In the genomic region with DNA sequence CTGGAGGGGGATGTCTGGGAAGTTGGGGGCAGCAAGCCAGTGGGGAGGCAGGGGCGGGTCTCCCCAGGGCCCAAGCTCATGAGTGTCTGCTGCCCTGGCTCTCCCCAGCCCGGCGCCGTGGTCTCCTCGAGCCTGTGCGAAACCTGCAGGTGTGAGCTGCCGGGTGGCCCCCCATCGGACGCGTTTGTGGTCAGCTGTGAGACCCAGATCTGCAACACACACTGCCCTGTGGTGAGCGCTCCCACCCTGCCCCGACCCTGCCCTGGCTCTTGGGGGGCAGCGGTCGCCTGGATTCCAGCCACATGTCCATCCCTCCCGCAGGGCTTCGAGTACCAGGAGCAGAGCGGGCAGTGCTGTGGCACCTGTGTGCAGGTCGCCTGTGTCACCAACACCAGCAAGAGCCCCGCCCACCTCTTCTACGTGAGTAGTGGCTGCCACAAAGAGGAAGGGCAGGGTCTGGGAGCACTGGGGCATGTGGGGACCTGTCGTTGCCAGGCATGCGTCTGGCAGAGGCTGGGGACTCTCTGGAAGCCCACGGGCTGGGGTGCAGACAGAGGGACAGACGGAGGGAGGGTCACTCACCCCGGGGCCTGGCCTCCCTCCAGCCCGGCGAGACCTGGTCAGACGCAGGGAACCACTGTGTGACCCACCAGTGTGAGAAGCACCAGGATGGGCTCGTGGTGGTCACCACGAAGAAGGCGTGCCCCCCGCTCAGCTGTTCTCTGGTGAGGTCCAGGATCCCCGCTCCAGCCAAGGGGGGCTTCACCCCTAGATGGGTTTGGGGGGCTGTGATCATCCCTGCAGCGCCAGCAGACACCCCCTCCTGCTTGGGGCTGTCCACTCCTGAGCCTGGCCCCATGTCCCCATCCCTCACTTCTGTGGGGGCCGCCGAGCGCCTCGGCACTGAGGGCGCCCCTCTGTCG, we compare ENCODE assay signal across 18 cellular contexts. TPM values are rescaled to one million over a fixed set of nuclear protein-coding genes. Genes with fewer than 3 reads are reported as not detected.
DNase-seq lines count a peak whose midpoint lies in the region; ATAC-seq and TF ChIP-seq lines count a peak whose summit lies in the region.
"Had no signal": no experiment of that assay in that cellular context is flagged by ENCODE, and none has a peak within 500 bp of the region (broad histone marks: within the 10 kb centered on the region; RNA-seq: fewer than 3 reads in every experiment).

No MANE protein-coding gene starts in this region.

- H3K4me3 ChIP-seq in mucosa of descending colon = no peak overlapping the region
- H3K4me3 ChIP-seq: colonic mucosa, skin epidermis had no signal

- H3K9me3 Mint-ChIP-seq in CD14-positive monocyte = peaks cover 0 to 8% (median 0%) of the 10 kb centered on the region in 7 donors
- H3K9me3 Mint-ChIP-seq: activated T-cell treated with anti-CD3 and anti-CD28 coated beads, Interleukin-2, amount 50 U/mL, for 24 hours had no signal

- peaks cover under 1 to 6% (median 2%) of the 10 kb centered on the region in 3 donors for H3K27me3 Mint-ChIP-seq in CD14-positive monocyte (ENCODE audit: low read depth in 3 of 3)
- H3K27me3 Mint-ChIP-seq: activated T-cell treated with anti-CD3 and anti-CD28 coated beads, Interleukin-2, amount 50 U/mL, for 24 hours had no signal

- no peak overlapping the region for H3K27ac Mint-ChIP-seq in CD14-positive monocyte
- H3K27ac Mint-ChIP-seq: activated T-cell treated with anti-CD3 and anti-CD28 coated beads, Interleukin-2, amount 50 U/mL, for 24 hours had no signal

- no peak overlapping the region for H3K4me3 Mint-ChIP-seq in CD14-positive monocyte
- H3K4me3 Mint-ChIP-seq: activated T-cell treated with anti-CD3 and anti-CD28 coated beads, Interleukin-2, amount 50 U/mL, for 24 hours had no signal

- H3K4me1 Mint-ChIP-seq in CD14-positive monocyte = no peaks in the 10 kb centered on the region

- ATAC-seq in mucosa of descending colon = no peak
- ATAC-seq in GM19467 (IDR thresholded peaks at IDR 0.05; ENCODE audit: unreplicated experiment) = no peak

- no peaks in the 10 kb centered on the region for H3K36me3 Mint-ChIP-seq in CD14-positive monocyte

- no peaks in the 10 kb centered on the region for H3K36me3 ChIP-seq in mucosa of descending colon (ENCODE audit: low read depth)
- H3K36me3 ChIP-seq: colonic mucosa had no signal

- no peak for TF ChIP-seq CTCF in CD14-positive monocyte (IDR thresholded peaks at IDR 0.05)
- no peak for TF ChIP-seq CTCF in mucosa of descending colon (IDR thresholded peaks at IDR 0.05)

- DNase-seq in NCI-H1417 (lab: John Stamatoyannopoulos, UW) (peak in 2 of 3 experiments; percentile 34 to 62), NCI-H1417 treated with DMSO at 0.1 percent for 48 hours (lab: John Stamatoyannopoulos, UW) (no peak), CD14-positive monocyte (ENCODE audit: low spot score) (peak; percentile 44), SW480 (ENCODE audit: low spot score) (peak; percentile 24), mucosa of descending colon (peak; percentile 27 to 47 (median 32)), NCI-H187 treated with DMSO at 0.1 percent for 48 hours (lab: John Stamatoyannopoulos, UW) (no peak), AG08396 (ENCODE audit: low spot score) (no peak)
- DNase-seq: activated CD4-positive, alpha-beta T cell treated with anti-CD3 and anti-CD28 coated beads for 1 hour; activated T-cell treated with anti-CD3 and anti-CD28 coated beads, Interleukin-2, amount 50 U/mL, for 24 hours; amniotic stem cell; colonic mucosa; erythroblast; IMR-90; NCI-H1436 treated with DMSO at 0.1 percent for 48 hours had no signal

- no peaks in the 10 kb centered on the region for H3K9me3 ChIP-seq in mucosa of descending colon
- H3K9me3 ChIP-seq: colonic mucosa had no signal

- H3K4me1 ChIP-seq in mucosa of descending colon (ENCODE audit: low read depth) = peaks cover 29% of the 10 kb centered on the region

- intact Hi-C loops in CD14-positive monocyte (cut with micrococcal nuclease) = no loop called here
- intact Hi-C loops in mucosa of descending colon (cut with DNase I, micrococcal nuclease) = no loop called here

RNA-seq across cellular contexts. Expression of gene MUC5B, which starts 23.8 kb away (rescaled TPM):
- not detected for polyA plus RNA-seq in CD14-positive monocyte
- total RNA-seq in mucosa of descending colon = 100 to 1,000 TPM; 133 to 431 (median 135) TPM
- total RNA-seq: H4, IMR-90 had no signal
- polyA plus RNA-seq: IMR-90, neural cell had no signal

RNA-seq across cellular contexts. Expression of gene MUC5AC, which starts 41.3 kb away (rescaled TPM):
- polyA plus RNA-seq in CD14-positive monocyte = not detected
- total RNA-seq in mucosa of descending colon = under 1 TPM in 2 of 3 donors, not detected in 1; 0.03 to 0.63 TPM
- total RNA-seq: H4, IMR-90 had no signal
- polyA plus RNA-seq: neural cell had no signal

Comparison
In these comparisons a context has a peak if more than half of its experiments do, and no peak if none do; other contexts are left out.
1. DNase-seq: peak in NCI-H1417 (2 of 3), CD14-positive monocyte (single experiment), SW480 (single experiment) and mucosa of descending colon (3 of 3); none in NCI-H1417 treated with DMSO at 0.1 percent for 48 hours (single experiment), NCI-H187 treated with DMSO at 0.1 percent for 48 hours (single experiment) and AG08396 (single experiment).